In the genomic region with DNA sequence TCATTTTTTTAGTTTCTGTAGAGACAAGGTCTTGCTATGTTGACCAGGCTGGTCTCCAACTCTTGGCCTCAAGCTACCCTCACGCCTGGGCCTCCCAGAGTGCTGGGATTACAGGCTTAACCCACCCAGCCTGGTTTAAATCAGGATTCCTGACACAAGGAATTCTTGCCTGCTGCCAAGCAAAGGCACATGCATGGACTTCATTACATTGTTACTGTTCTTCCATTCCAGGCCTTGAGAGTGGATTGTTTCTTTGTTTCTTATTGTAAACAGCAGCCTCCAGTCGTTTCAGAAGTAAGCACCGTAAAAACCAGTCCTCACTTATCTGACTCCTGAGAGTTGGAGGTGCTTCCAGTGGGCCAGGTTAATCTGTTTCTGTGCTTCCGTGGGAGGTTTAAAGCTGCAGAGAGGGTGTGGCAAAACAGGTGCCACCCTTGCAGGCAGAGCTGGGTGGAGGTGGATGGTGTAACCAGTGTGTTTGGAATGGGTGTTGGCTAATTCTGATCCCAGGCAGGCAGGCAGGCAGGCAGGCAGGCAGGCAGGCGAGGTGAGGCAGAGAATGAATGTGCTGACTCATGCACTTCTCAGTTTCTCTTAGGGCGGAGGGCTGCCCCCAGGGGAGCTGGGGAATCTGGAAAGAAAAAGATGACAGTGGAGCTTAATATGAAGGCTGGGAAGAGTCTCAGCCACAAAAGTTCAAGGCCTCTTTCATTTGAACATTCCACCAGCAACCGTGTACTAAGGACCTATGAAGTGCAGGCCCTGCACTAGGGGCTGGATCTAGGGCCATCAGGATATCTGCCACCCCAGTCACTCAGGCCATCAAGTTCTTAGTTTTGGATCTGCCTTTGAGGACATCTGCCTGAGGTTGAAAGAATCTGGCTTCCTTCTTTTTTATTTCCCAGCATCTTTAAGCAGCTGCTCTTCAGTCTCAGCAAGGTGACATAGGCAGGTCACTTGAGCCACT, we compare ENCODE assay signal across 1 cellular context.
TF ChIP-seq lines count a peak whose summit lies in the region.

No MANE protein-coding gene starts in this region.

TF ChIP-seq in K562, 482 proteins besides CTCF, POLR2A, EP300 and RAD21 (continued from another document and continues in another):
- TF ChIP-seq, protein P1, sequence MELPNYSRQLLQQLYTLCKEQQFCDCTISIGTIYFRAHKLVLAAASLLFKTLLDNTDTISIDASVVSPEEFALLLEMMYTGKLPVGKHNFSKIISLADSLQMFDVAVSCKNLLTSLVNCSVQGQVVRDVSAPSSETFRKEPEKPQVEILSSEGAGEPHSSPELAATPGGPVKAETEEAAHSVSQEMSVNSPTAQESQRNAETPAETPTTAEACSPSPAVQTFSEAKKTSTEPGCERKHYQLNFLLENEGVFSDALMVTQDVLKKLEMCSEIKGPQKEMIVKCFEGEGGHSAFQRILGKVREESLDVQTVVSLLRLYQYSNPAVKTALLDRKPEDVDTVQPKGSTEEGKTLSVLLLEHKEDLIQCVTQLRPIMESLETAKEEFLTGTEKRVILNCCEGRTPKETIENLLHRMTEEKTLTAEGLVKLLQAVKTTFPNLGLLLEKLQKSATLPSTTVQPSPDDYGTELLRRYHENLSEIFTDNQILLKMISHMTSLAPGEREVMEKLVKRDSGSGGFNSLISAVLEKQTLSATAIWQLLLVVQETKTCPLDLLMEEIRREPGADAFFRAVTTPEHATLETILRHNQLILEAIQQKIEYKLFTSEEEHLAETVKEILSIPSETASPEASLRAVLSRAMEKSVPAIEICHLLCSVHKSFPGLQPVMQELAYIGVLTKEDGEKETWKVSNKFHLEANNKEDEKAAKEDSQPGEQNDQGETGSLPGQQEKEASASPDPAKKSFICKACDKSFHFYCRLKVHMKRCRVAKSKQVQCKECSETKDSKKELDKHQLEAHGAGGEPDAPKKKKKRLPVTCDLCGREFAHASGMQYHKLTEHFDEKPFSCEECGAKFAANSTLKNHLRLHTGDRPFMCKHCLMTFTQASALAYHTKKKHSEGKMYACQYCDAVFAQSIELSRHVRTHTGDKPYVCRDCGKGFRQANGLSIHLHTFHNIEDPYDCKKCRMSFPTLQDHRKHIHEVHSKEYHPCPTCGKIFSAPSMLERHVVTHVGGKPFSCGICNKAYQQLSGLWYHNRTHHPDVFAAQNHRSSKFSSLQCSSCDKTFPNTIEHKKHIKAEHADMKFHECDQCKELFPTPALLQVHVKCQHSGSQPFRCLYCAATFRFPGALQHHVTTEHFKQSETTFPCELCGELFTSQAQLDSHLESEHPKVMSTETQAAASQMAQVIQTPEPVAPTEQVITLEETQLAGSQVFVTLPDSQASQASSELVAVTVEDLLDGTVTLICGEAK (IDR thresholded peaks at IDR 0.05): 0 out of 2 replicates have a peak, but pooled peaks have one; percentile 18
- TF ChIP-seq, protein P1 (CRISPR knock-in tag; IDR thresholded peaks at IDR 0.05): no peak
- TF ChIP-seq KDM1A (IDR thresholded peaks at IDR 0.05): no peak
- TF ChIP-seq, protein P2, sequence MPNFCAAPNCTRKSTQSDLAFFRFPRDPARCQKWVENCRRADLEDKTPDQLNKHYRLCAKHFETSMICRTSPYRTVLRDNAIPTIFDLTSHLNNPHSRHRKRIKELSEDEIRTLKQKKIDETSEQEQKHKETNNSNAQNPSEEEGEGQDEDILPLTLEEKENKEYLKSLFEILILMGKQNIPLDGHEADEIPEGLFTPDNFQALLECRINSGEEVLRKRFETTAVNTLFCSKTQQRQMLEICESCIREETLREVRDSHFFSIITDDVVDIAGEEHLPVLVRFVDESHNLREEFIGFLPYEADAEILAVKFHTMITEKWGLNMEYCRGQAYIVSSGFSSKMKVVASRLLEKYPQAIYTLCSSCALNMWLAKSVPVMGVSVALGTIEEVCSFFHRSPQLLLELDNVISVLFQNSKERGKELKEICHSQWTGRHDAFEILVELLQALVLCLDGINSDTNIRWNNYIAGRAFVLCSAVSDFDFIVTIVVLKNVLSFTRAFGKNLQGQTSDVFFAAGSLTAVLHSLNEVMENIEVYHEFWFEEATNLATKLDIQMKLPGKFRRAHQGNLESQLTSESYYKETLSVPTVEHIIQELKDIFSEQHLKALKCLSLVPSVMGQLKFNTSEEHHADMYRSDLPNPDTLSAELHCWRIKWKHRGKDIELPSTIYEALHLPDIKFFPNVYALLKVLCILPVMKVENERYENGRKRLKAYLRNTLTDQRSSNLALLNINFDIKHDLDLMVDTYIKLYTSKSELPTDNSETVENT (CRISPR knock-in tag; IDR thresholded peaks at IDR 0.05): no peak
- TF ChIP-seq ZNF764 (CRISPR knock-in tag; IDR thresholded peaks at IDR 0.05; ENCODE audit: low read depth): no peak
- TF ChIP-seq, protein P3, sequence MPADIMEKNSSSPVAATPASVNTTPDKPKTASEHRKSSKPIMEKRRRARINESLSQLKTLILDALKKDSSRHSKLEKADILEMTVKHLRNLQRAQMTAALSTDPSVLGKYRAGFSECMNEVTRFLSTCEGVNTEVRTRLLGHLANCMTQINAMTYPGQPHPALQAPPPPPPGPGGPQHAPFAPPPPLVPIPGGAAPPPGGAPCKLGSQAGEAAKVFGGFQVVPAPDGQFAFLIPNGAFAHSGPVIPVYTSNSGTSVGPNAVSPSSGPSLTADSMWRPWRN (IDR thresholded peaks at IDR 0.05; ENCODE audit: low read depth): no peak
- TF ChIP-seq RUNX1 (IDR thresholded peaks at IDR 0.05; ENCODE audit: low read depth): no peak
- TF ChIP-seq ZNF79 (CRISPR knock-in tag; IDR thresholded peaks at IDR 0.05; ENCODE audit: low read depth): no peak
- TF ChIP-seq ZNF12 (CRISPR knock-in tag; IDR thresholded peaks at IDR 0.05): no peak
- peak; percentile 55 for TF ChIP-seq EP400 (IDR thresholded peaks at IDR 0.05)
- TF ChIP-seq CBX1 (IDR thresholded peaks at IDR 0.05; ENCODE audit: low read depth): peak; percentile 46; the same call in 1 of the 2 replicates
- no peak for TF ChIP-seq DMBX1 (CRISPR knock-in tag; IDR thresholded peaks at IDR 0.05; ENCODE audit: borderline replicate concordance)
- TF ChIP-seq SMAD4 (CRISPR knock-in tag; conservative IDR thresholded peaks at IDR 0.05): 0 out of 2 replicates have a peak, but pooled peaks have one; percentile 33
- TF ChIP-seq ASH1L (IDR thresholded peaks at IDR 0.05; ENCODE audit: borderline replicate concordance, low read depth, partially characterized antibody): no peak
- no peak for TF ChIP-seq SP2 (IDR thresholded peaks at IDR 0.05; ENCODE audit: extremely low read depth, low read depth, low read length, poor library complexity, severe bottlenecking)
- no peak for TF ChIP-seq MECOM (CRISPR knock-in tag; IDR thresholded peaks at IDR 0.05)
- peak; percentile 18; the same call in 1 of the 2 replicates for TF ChIP-seq CREM (IDR thresholded peaks at IDR 0.05; ENCODE audit: low read depth)
- TF ChIP-seq SIN3A (IDR thresholded peaks at IDR 0.05; ENCODE audit: borderline replicate concordance in 2 of 2, control insufficient read depth in 1 of 2, low read depth in 2 of 2, low read length in 2 of 2): no peak
- TF ChIP-seq, protein P4, sequence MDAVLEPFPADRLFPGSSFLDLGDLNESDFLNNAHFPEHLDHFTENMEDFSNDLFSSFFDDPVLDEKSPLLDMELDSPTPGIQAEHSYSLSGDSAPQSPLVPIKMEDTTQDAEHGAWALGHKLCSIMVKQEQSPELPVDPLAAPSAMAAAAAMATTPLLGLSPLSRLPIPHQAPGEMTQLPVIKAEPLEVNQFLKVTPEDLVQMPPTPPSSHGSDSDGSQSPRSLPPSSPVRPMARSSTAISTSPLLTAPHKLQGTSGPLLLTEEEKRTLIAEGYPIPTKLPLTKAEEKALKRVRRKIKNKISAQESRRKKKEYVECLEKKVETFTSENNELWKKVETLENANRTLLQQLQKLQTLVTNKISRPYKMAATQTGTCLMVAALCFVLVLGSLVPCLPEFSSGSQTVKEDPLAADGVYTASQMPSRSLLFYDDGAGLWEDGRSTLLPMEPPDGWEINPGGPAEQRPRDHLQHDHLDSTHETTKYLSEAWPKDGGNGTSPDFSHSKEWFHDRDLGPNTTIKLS (IDR thresholded peaks at IDR 0.05; ENCODE audit: borderline replicate concordance, low read depth): no peak
- TF ChIP-seq NR3C1 (CRISPR knock-in tag; IDR thresholded peaks at IDR 0.05): no peak
- TF ChIP-seq HDAC1 (IDR thresholded peaks at IDR 0.05): peak in 1 of 2 experiments; percentile 57; a peak in 2 of 4 replicates
- TF ChIP-seq, protein P5, sequence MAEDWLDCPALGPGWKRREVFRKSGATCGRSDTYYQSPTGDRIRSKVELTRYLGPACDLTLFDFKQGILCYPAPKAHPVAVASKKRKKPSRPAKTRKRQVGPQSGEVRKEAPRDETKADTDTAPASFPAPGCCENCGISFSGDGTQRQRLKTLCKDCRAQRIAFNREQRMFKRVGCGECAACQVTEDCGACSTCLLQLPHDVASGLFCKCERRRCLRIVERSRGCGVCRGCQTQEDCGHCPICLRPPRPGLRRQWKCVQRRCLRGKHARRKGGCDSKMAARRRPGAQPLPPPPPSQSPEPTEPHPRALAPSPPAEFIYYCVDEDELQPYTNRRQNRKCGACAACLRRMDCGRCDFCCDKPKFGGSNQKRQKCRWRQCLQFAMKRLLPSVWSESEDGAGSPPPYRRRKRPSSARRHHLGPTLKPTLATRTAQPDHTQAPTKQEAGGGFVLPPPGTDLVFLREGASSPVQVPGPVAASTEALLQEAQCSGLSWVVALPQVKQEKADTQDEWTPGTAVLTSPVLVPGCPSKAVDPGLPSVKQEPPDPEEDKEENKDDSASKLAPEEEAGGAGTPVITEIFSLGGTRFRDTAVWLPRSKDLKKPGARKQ (CRISPR knock-in tag; IDR thresholded peaks at IDR 0.05): no peak
- TF ChIP-seq ZNF212 (CRISPR knock-in tag; IDR thresholded peaks at IDR 0.05): no peak
- TF ChIP-seq, protein P6, sequence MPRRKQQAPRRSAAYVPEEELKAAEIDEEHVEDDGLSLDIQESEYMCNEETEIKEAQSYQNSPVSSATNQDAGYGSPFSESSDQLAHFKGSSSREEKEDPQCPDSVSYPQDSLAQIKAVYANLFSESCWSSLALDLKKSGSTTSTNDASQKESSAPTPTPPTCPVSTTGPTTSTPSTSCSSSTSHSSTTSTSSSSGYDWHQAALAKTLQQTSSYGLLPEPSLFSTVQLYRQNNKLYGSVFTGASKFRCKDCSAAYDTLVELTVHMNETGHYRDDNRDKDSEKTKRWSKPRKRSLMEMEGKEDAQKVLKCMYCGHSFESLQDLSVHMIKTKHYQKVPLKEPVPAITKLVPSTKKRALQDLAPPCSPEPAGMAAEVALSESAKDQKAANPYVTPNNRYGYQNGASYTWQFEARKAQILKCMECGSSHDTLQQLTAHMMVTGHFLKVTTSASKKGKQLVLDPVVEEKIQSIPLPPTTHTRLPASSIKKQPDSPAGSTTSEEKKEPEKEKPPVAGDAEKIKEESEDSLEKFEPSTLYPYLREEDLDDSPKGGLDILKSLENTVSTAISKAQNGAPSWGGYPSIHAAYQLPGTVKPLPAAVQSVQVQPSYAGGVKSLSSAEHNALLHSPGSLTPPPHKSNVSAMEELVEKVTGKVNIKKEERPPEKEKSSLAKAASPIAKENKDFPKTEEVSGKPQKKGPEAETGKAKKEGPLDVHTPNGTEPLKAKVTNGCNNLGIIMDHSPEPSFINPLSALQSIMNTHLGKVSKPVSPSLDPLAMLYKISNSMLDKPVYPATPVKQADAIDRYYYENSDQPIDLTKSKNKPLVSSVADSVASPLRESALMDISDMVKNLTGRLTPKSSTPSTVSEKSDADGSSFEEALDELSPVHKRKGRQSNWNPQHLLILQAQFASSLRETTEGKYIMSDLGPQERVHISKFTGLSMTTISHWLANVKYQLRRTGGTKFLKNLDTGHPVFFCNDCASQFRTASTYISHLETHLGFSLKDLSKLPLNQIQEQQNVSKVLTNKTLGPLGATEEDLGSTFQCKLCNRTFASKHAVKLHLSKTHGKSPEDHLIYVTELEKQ (CRISPR knock-in tag; IDR thresholded peaks at IDR 0.05): no peak
- TF ChIP-seq PURB (CRISPR knock-in tag; IDR thresholded peaks at IDR 0.05; ENCODE audit: low read depth): no peak
- no peak for TF ChIP-seq TARDBP (IDR thresholded peaks at IDR 0.05)
- no peak for TF ChIP-seq BHLHE40 (IDR thresholded peaks at IDR 0.05; ENCODE audit: low read length)
- no peak for TF ChIP-seq TCFL5 (CRISPR knock-in tag; conservative IDR thresholded peaks at IDR 0.05)
- TF ChIP-seq TFAM (CRISPR knock-in tag; conservative IDR thresholded peaks at IDR 0.05): no peak
- TF ChIP-seq RBM22 (IDR thresholded peaks at IDR 0.05; ENCODE audit: low read depth, low read length, poor library complexity, severe bottlenecking): no peak
- TF ChIP-seq ZFPM2 (CRISPR knock-in tag; IDR thresholded peaks at IDR 0.05): no peak
- no peak for TF ChIP-seq SUPT5H (IDR thresholded peaks at IDR 0.05)
- TF ChIP-seq ZC3H11A (IDR thresholded peaks at IDR 0.05; ENCODE audit: low read depth, low read length): no peak
- no peak for TF ChIP-seq NR4A1 (CRISPR knock-in tag; IDR thresholded peaks at IDR 0.05)
- no peak for TF ChIP-seq NR4A1 (tag; IDR thresholded peaks at IDR 0.05)
- TF ChIP-seq, protein P7, sequence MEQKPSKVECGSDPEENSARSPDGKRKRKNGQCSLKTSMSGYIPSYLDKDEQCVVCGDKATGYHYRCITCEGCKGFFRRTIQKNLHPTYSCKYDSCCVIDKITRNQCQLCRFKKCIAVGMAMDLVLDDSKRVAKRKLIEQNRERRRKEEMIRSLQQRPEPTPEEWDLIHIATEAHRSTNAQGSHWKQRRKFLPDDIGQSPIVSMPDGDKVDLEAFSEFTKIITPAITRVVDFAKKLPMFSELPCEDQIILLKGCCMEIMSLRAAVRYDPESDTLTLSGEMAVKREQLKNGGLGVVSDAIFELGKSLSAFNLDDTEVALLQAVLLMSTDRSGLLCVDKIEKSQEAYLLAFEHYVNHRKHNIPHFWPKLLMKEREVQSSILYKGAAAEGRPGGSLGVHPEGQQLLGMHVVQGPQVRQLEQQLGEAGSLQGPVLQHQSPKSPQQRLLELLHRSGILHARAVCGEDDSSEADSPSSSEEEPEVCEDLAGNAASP (IDR thresholded peaks at IDR 0.05): no peak
- no peak for TF ChIP-seq IFI16 (CRISPR knock-in tag; IDR thresholded peaks at IDR 0.05)
- peak; percentile 36; the same call in 1 of the 2 replicates for TF ChIP-seq ATF7 (IDR thresholded peaks at IDR 0.05)
- TF ChIP-seq KLF16 (IDR thresholded peaks at IDR 0.05): no peak
